8 cellular contexts compared by ENCODE assay signal in genomic region chr4:15765910-15766703, GRCh38. TPM values are rescaled to one million over a fixed set of nuclear protein-coding genes. Genes with fewer than 3 reads are reported as not detected.
DNase-seq lines count a peak whose midpoint lies in the region; ATAC-seq and TF ChIP-seq lines count a peak whose summit lies in the region.

No MANE protein-coding gene starts in this region.

- H3K4me3 ChIP-seq in right cardiac atrium (ENCODE audit: low read length) (no peak overlapping the region), ascending aorta (no peak overlapping the region)

- H3K27me3 ChIP-seq in right cardiac atrium (ENCODE audit: control insufficient read depth, insufficient read depth) (no peaks in the 10 kb centered on the region), ascending aorta (no peaks in the 10 kb centered on the region)

- peak; percentile 65 for ATAC-seq in GM19438 (IDR thresholded peaks at IDR 0.05; ENCODE audit: low read depth, unreplicated experiment)
- peak; percentile 64 for ATAC-seq in HG03460 (IDR thresholded peaks at IDR 0.05; ENCODE audit: unreplicated experiment)
- ATAC-seq in right cardiac atrium: no peak

- no peaks in the 10 kb centered on the region for H3K36me3 ChIP-seq in ascending aorta

- TF ChIP-seq CTCF in GM13976 (IDR thresholded peaks at IDR 0.05; ENCODE audit: borderline replicate concordance, control extremely low read depth, extremely low read depth, insufficient read depth, missing control alignments) (no peak), ascending aorta (IDR thresholded peaks at IDR 0.05) (no peak)

- no peaks in the 10 kb centered on the region for H3K9me3 ChIP-seq in right cardiac atrium (ENCODE audit: control insufficient read depth, low read length)
- H3K9me3 ChIP-seq in ascending aorta: no peaks in the 10 kb centered on the region

- DNase-seq in AML-193 (lab: John Stamatoyannopoulos, UW) (peak; percentile 82), activated T-helper 1 cell treated with Interleukin-2 at 50 U/mL for 16 hours (ENCODE audit: low read depth) (peak; percentile 13), GM13976 (ENCODE audit: low spot score) (no peak), right cardiac atrium (no peak), ascending aorta (ENCODE audit: low spot score in 2 of 2) (no peak), cerebellar nuclear complex (lab: John Stamatoyannopoulos, UW) (no peak)

- intact Hi-C loops in right cardiac atrium (cut with DNase I): no loop called here
- intact Hi-C loops in ascending aorta (cut with DNase I): no loop called here

- H3K27ac ChIP-seq in right cardiac atrium (ENCODE audit: low read length): no peak overlapping the region
- H3K27ac ChIP-seq in ascending aorta: no peak overlapping the region

- 43% methylated on average over 6 of the region's 6 CpGs for WGBS in right cardiac atrium

- in situ Hi-C loops in GM13976 (cut with MboI; ENCODE audit: low sequenced_read_pairs, unreplicated experiment): no loop called here

- no peaks in the 10 kb centered on the region for H3K4me1 ChIP-seq in right cardiac atrium (ENCODE audit: control insufficient read depth, insufficient read depth, low read length)
- no peaks in the 10 kb centered on the region for H3K4me1 ChIP-seq in ascending aorta

RNA-seq across cellular contexts. Expression of gene CD38, which starts 12.0 kb away (rescaled TPM):
- total RNA-seq in right cardiac atrium (10 to 100 TPM in 1 of 4 donors, 1 to 10 TPM in 3; 3.2 to 10.3 (median 5.8) TPM), ascending aorta (1.4 TPM)
- 3.5 TPM for polyA plus RNA-seq in right cardiac atrium

Comparison
In these comparisons a context has a peak if more than half of its experiments do, and no peak if none do; other contexts are left out.
1. DNase-seq: peak in AML-193 (2 of 2) and activated T-helper 1 cell treated with Interleukin-2 at 50 U/mL for 16 hours (single experiment); none in GM13976 (single experiment), right cardiac atrium (0 of 3), ascending aorta (0 of 2) and cerebellar nuclear complex (0 of 2).
2. ATAC-seq: peak in GM19438 (single experiment) and HG03460 (single experiment); none in right cardiac atrium (0 of 2).